ENCODE assay signal across 12 cellular contexts in the genomic region with DNA sequence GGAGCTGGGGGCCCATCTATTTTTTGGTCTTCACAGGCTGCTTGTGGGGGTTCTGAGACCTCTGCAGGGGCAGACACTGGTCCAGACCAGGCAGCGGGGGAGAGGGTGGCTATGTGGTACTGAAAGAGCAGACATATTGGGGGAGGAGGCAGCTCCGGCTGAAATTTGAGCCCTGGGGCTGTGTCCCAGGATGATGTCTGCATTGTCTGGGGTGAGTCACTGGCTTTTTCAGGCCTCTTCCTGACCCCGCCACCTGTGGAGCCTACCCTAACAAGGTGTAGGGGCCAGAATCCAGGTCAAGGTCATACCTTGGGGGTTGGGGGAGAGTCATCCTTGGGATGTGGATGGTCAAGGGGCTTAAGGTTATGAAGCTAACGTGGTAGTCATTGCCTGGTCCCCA. TPM values are rescaled to one million over a fixed set of nuclear protein-coding genes. Genes with fewer than 3 reads are reported as not detected.
DNase-seq lines count a peak whose midpoint lies in the region; TF ChIP-seq lines count a peak whose summit lies in the region.
"Had no signal": no experiment of that assay in that cellular context is flagged by ENCODE, and none has a peak within 500 bp of the region (broad histone marks: within the 10 kb centered on the region; RNA-seq: fewer than 3 reads in every experiment).

No MANE protein-coding gene starts in this region.

- no peak overlapping the region for H3K27ac Mint-ChIP-seq in activated T-helper 1 cell treated with anti-CD3 and anti-CD28 coated beads, Interleukin-12 subunit alpha, Interleukin-12 subunit beta, Interleukin-2, Interleukin-4 antibody, amounts not matched to agents 30 ng/mL and 10 ng/mL and 1 ng/mL, durations not matched to agents 14 hours and 24 hours and 36 hours
- H3K27ac Mint-ChIP-seq: activated naive CD8-positive, alpha-beta T cell treated with anti-CD3 and anti-CD28 coated beads for 36 hours had no signal

- H3K4me1 ChIP-seq in BLaER1 treated with 17β-estradiol and CSF1 and Interleukin-3, amounts not matched to agents 10 nM and 100 nM, result peaks cover 56 to 97% (median 89%) of the 10 kb centered on the region in 10 experiments
- H3K4me1 ChIP-seq in HEK293 (ENCODE audit: control insufficient read depth, insufficient read depth, low read length), result peaks cover 12% of the 10 kb centered on the region
- peaks cover 10% of the 10 kb centered on the region for H3K4me1 ChIP-seq in mesendoderm (ENCODE audit: control insufficient read depth, low read depth, low read length)

- peak overlapping the region; percentile 39 for H3K4me3 Mint-ChIP-seq in activated T-helper 1 cell treated with anti-CD3 and anti-CD28 coated beads, Interleukin-12 subunit alpha, Interleukin-12 subunit beta, Interleukin-2, Interleukin-4 antibody, amounts not matched to agents 30 ng/mL and 10 ng/mL and 1 ng/mL, durations not matched to agents 14 hours and 24 hours and 36 hours
- H3K4me3 Mint-ChIP-seq: activated naive CD8-positive, alpha-beta T cell treated with anti-CD3 and anti-CD28 coated beads for 36 hours had no signal

- peaks cover 4 to 46% (median 25%) of the 10 kb centered on the region in 11 experiments; a peak in 19 of 22 replicates for H4K20me1 ChIP-seq in BLaER1 treated with 17β-estradiol and CSF1 and Interleukin-3, amounts not matched to agents 10 nM and 100 nM

- no peaks in the 10 kb centered on the region for H3K79me1 ChIP-seq in mesendoderm (ENCODE audit: low read length)

- peaks cover 53% of the 10 kb centered on the region for H3K4me1 Mint-ChIP-seq in activated T-helper 1 cell treated with anti-CD3 and anti-CD28 coated beads, Interleukin-12 subunit alpha, Interleukin-12 subunit beta, Interleukin-2, Interleukin-4 antibody, amounts not matched to agents 30 ng/mL and 10 ng/mL and 1 ng/mL, durations not matched to agents 14 hours and 24 hours and 36 hours (ENCODE audit: low read depth)

- no CpG with 5 or more reads among the region's 4 CpGs for WGBS in mesendoderm (ENCODE audit: extremely low coverage, insufficient coverage, low lambda C conversion rate)

- no peak for TF ChIP-seq CTCF in HEK293 (tag by site-specific recombination; IDR thresholded peaks at IDR 0.05)

- 0 out of 22 replicates have a peak overlapping the region, but pooled peaks of 1 of the 11 experiments have one; percentile 37 for H3K9ac ChIP-seq in BLaER1 treated with 17β-estradiol and CSF1 and Interleukin-3, amounts not matched to agents 10 nM and 100 nM
- H3K9ac ChIP-seq in mesendoderm (ENCODE audit: low read length), result no peak overlapping the region

- H3K36me3 Mint-ChIP-seq in activated T-helper 1 cell treated with anti-CD3 and anti-CD28 coated beads, Interleukin-12 subunit alpha, Interleukin-12 subunit beta, Interleukin-2, Interleukin-4 antibody, amounts not matched to agents 30 ng/mL and 10 ng/mL and 1 ng/mL, durations not matched to agents 14 hours and 24 hours and 36 hours (ENCODE audit: low read depth), result no peaks in the 10 kb centered on the region

- no peak overlapping the region for H3K56ac ChIP-seq in mesendoderm (ENCODE audit: low read length)

- H3K18ac ChIP-seq in mesendoderm (ENCODE audit: low read length), result no peak overlapping the region

- no peaks in the 10 kb centered on the region for H3K9me3 ChIP-seq in BLaER1 treated with 17β-estradiol and CSF1 and Interleukin-3, amounts not matched to agents 10 nM and 100 nM (replicated peaks in 1 of 11)
- no peaks in the 10 kb centered on the region for H3K9me3 ChIP-seq in HEK293 (ENCODE audit: control insufficient read depth, insufficient read depth, low read depth, low read length)
- H3K9me3 ChIP-seq: mucosa of descending colon had no signal

- intact Hi-C loops in activated T-helper 1 cell treated with anti-CD3 and anti-CD28 coated beads, Interleukin-12 subunit alpha, Interleukin-12 subunit beta, Interleukin-2, Interleukin-4 antibody, amounts not matched to agents 30 ng/mL and 10 ng/mL and 1 ng/mL, durations not matched to agents 14 hours and 24 hours and 36 hours (cut with micrococcal nuclease), result no loop called here

- POLR2A ChIA-PET in HEK293 (lab: Yijun Ruan, JAX), result interaction anchor here (1.2 to 2.0 kb wide), 2 partner anchors 29 to 141 kb away, joined by 3 to 7 read pairs; no protein-coding TSS in a partner anchor

- H2BK5ac ChIP-seq in mesendoderm (ENCODE audit: low read length), result no peak overlapping the region

- CTCF ChIA-PET in HEK293 (lab: Yijun Ruan, JAX), result interaction anchor here (0.8 to 2.7 kb wide), 5 partner anchors 40 to 473 kb away, joined by 3 to 9 read pairs (median 6); no protein-coding TSS in a partner anchor

- peaks cover 8% of the 10 kb centered on the region for H3K27me3 Mint-ChIP-seq in activated T-helper 1 cell treated with anti-CD3 and anti-CD28 coated beads, Interleukin-12 subunit alpha, Interleukin-12 subunit beta, Interleukin-2, Interleukin-4 antibody, amounts not matched to agents 30 ng/mL and 10 ng/mL and 1 ng/mL, durations not matched to agents 14 hours and 24 hours and 36 hours (ENCODE audit: insufficient read depth)
- H3K27me3 Mint-ChIP-seq: activated naive CD8-positive, alpha-beta T cell treated with anti-CD3 and anti-CD28 coated beads for 36 hours had no signal

- H2AK5ac ChIP-seq in mesendoderm (ENCODE audit: low read length), result no peak overlapping the region

- DNase-seq in activated T-helper 1 cell treated with anti-CD3 and anti-CD28 coated beads, Interleukin-12 subunit alpha, Interleukin-12 subunit beta, Interleukin-2, Interleukin-4 antibody, amounts not matched to agents 30 ng/mL and 10 ng/mL and 1 ng/mL, durations not matched to agents 14 hours and 24 hours and 36 hours (ENCODE audit: low spot score), result no peak
- DNase-seq in mesendoderm, result peak; percentile 72
- DNase-seq in NCI-H146 treated with DMSO at 0.1 percent for 48 hours (lab: John Stamatoyannopoulos, UW; ENCODE audit: unreplicated experiment), result no peak
- DNase-seq in NCI-H1417 (lab: John Stamatoyannopoulos, UW), result no peak
- DNase-seq in AML-193 (lab: John Stamatoyannopoulos, UW), result no peak
- no peak for DNase-seq in superior temporal gyrus (ENCODE audit: extremely low spot score)
- DNase-seq: activated naive CD8-positive, alpha-beta T cell treated with anti-CD3 and anti-CD28 coated beads for 36 hours; mucosa of descending colon; stimulated activated naive CD4-positive, alpha-beta T cell treated with Interleukin-2 at 50 U/mL for 16 hours had no signal

- peak overlapping the region in 9 of 11 experiments; percentile 93 to 98 (median 96); a peak in 14 of 22 replicates for H3K4me2 ChIP-seq in BLaER1 treated with 17β-estradiol and CSF1 and Interleukin-3, amounts not matched to agents 10 nM and 100 nM
- H3K4me2 ChIP-seq in mesendoderm (ENCODE audit: low read length), result no peak overlapping the region

- H3K4ac ChIP-seq in mesendoderm (ENCODE audit: low read depth, low read length), result no peak overlapping the region

- no peak overlapping the region for H2BK120ac ChIP-seq in mesendoderm (ENCODE audit: low read depth, low read length)

- no peak overlapping the region for H2BK15ac ChIP-seq in mesendoderm (replicated peaks; ENCODE audit: low read depth)

- H3K4me3 ChIP-seq in BLaER1 treated with 17β-estradiol and CSF1 and Interleukin-3, amounts not matched to agents 10 nM and 100 nM, result no peak overlapping the region
- H3K4me3 ChIP-seq in HEK293 (ENCODE audit: low read depth, low read length), result no peak overlapping the region
- no peak overlapping the region for H3K4me3 ChIP-seq in mesendoderm (ENCODE audit: low read length)
- H3K4me3 ChIP-seq: mucosa of descending colon had no signal

- H3K23ac ChIP-seq in mesendoderm (ENCODE audit: low read length), result no peak overlapping the region

- H3K9me3 Mint-ChIP-seq in activated T-helper 1 cell treated with anti-CD3 and anti-CD28 coated beads, Interleukin-12 subunit alpha, Interleukin-12 subunit beta, Interleukin-2, Interleukin-4 antibody, amounts not matched to agents 30 ng/mL and 10 ng/mL and 1 ng/mL, durations not matched to agents 14 hours and 24 hours and 36 hours, result no peaks in the 10 kb centered on the region
- H3K9me3 Mint-ChIP-seq: activated naive CD8-positive, alpha-beta T cell treated with anti-CD3 and anti-CD28 coated beads for 36 hours had no signal

- H3K27ac ChIP-seq in BLaER1 treated with 17β-estradiol and CSF1 and Interleukin-3, amounts not matched to agents 10 nM and 100 nM, result no peak overlapping the region
- no peak overlapping the region for H3K27ac ChIP-seq in HEK293 (ENCODE audit: extremely low read depth, low read depth, low read length)
- no peak overlapping the region for H3K27ac ChIP-seq in mesendoderm (ENCODE audit: low read depth, low read length)
- H3K27ac ChIP-seq: C4-2B had no signal

- no peaks in the 10 kb centered on the region for H3K79me2 ChIP-seq in mesendoderm (ENCODE audit: control insufficient read depth, insufficient read depth, low read length)

- no peak overlapping the region for H4K8ac ChIP-seq in mesendoderm (ENCODE audit: low read depth, low read length)

- no peak overlapping the region for H4K5ac ChIP-seq in mesendoderm (ENCODE audit: low read length)

- peaks cover 0 to 1% (median 0%) of the 10 kb centered on the region in 11 experiments; a peak in 4 of 22 replicates for H3K36me3 ChIP-seq in BLaER1 treated with 17β-estradiol and CSF1 and Interleukin-3, amounts not matched to agents 10 nM and 100 nM
- H3K36me3 ChIP-seq in HEK293 (ENCODE audit: control insufficient read depth in 2 of 2, insufficient read depth in 1 of 2, low read length in 2 of 2) (peaks cover 0 to 2% of the 10 kb centered on the region in 2 experiments; a peak in 1 of 3 replicates), mesendoderm (ENCODE audit: control insufficient read depth, insufficient read depth, low read length) (no peaks in the 10 kb centered on the region)

- H3K27me3 ChIP-seq in BLaER1 treated with 17β-estradiol and CSF1 and Interleukin-3, amounts not matched to agents 10 nM and 100 nM, result peaks cover 13 to 25% (median 22%) of the 10 kb centered on the region in 11 experiments
- peaks cover 8% of the 10 kb centered on the region for H3K27me3 ChIP-seq in mesendoderm (ENCODE audit: insufficient read depth, low read length, poor library complexity)

RNA-seq across cellular contexts. Expression of a gene that starts 2.4 kb away (rescaled TPM):
- 5.1 and 6.4 TPM in 2 replicates for total RNA-seq in activated T-helper 1 cell treated with anti-CD3 and anti-CD28 coated beads, Interleukin-12 subunit alpha, Interleukin-12 subunit beta, Interleukin-2, Interleukin-4 antibody, amounts not matched to agents 30 ng/mL and 10 ng/mL and 1 ng/mL, durations not matched to agents 14 hours and 24 hours and 36 hours
- 0.62 TPM for polyA plus RNA-seq in mesendoderm (2013, experiment 1 of 2)
- 0.60 TPM for polyA plus RNA-seq in mesendoderm (2013, experiment 2 of 2)

RNA-seq across cellular contexts. Expression of a gene that starts 27.3 kb away (rescaled TPM):
- total RNA-seq in activated T-helper 1 cell treated with anti-CD3 and anti-CD28 coated beads, Interleukin-12 subunit alpha, Interleukin-12 subunit beta, Interleukin-2, Interleukin-4 antibody, amounts not matched to agents 30 ng/mL and 10 ng/mL and 1 ng/mL, durations not matched to agents 14 hours and 24 hours and 36 hours, result 45.8 and 46.2 TPM in 2 replicates
- 6.2 TPM for polyA plus RNA-seq in mesendoderm (2013, experiment 1 of 2)
- polyA plus RNA-seq in mesendoderm (2013, experiment 2 of 2), result 6.2 TPM

RNA-seq across cellular contexts. Expression of a gene that starts 30.8 kb away (rescaled TPM):
- 81.0 and 87.5 TPM in 2 replicates for total RNA-seq in activated T-helper 1 cell treated with anti-CD3 and anti-CD28 coated beads, Interleukin-12 subunit alpha, Interleukin-12 subunit beta, Interleukin-2, Interleukin-4 antibody, amounts not matched to agents 30 ng/mL and 10 ng/mL and 1 ng/mL, durations not matched to agents 14 hours and 24 hours and 36 hours
- 34.9 TPM for polyA plus RNA-seq in mesendoderm (2013, experiment 1 of 2)
- polyA plus RNA-seq in mesendoderm (2013, experiment 2 of 2), result 38.2 TPM

RNA-seq across cellular contexts. Expression of a gene that starts 51.8 kb away (rescaled TPM):
- total RNA-seq in activated T-helper 1 cell treated with anti-CD3 and anti-CD28 coated beads, Interleukin-12 subunit alpha, Interleukin-12 subunit beta, Interleukin-2, Interleukin-4 antibody, amounts not matched to agents 30 ng/mL and 10 ng/mL and 1 ng/mL, durations not matched to agents 14 hours and 24 hours and 36 hours, result 67.4 and 71.8 TPM in 2 replicates
- polyA plus RNA-seq in mesendoderm (2013, experiment 1 of 2), result 7.2 TPM
- 7.6 TPM for polyA plus RNA-seq in mesendoderm (2013, experiment 2 of 2)

RNA-seq across cellular contexts. Expression of a gene that starts 53.4 kb away (rescaled TPM):
- 18.5 and 19.5 TPM in 2 replicates for total RNA-seq in activated T-helper 1 cell treated with anti-CD3 and anti-CD28 coated beads, Interleukin-12 subunit alpha, Interleukin-12 subunit beta, Interleukin-2, Interleukin-4 antibody, amounts not matched to agents 30 ng/mL and 10 ng/mL and 1 ng/mL, durations not matched to agents 14 hours and 24 hours and 36 hours
- 0.29 TPM for polyA plus RNA-seq in mesendoderm (2013, experiment 1 of 2)
- polyA plus RNA-seq in mesendoderm (2013, experiment 2 of 2), result 0.29 TPM
